12 cellular contexts compared by ENCODE assay signal in the genomic region with DNA sequence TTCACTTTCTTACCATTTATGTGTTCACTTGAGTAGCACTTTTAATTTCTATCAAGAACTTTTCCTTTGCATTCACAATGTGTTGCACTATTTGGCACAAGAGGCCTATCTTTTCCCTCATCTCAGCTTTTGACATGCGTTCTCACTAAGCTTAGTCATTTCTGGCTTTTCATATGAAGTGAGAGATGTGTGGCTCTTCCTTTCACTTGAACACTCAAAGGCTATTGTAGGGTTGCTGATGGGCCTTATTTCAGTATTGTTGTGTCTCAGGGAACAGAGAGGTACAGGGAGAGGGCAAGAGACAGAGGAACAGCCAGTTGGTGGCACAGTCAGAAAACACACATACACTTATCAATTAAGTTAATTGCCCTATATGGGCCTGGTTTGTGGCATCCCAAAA.
DNase-seq lines count a peak whose midpoint lies in the region; ATAC-seq and TF ChIP-seq lines count a peak whose summit lies in the region.
"Had no signal": no experiment of that assay in that cellular context is flagged by ENCODE, and none has a peak within 500 bp of the region (broad histone marks: within the 10 kb centered on the region; RNA-seq: fewer than 3 reads in every experiment).

No MANE protein-coding gene starts in this region.

- DNase-seq in NOMO-1 treated with DMSO at 0.1 percent for 48 hours (lab: John Stamatoyannopoulos, UW; ENCODE audit: unreplicated experiment) (no peak), RKO (ENCODE audit: low spot score) (no peak), erythroblast (lab: John Stamatoyannopoulos, UW) (no peak)
- no peak for DNase-seq in central memory CD4-positive, alpha-beta T cell
- DNase-seq: activated CD8-positive, alpha-beta memory T cell treated with anti-CD3 and anti-CD28 coated beads for 24 hours; C1 segment of cervical spinal cord; NCI-H82; uterus had no signal

- ATAC-seq in GM18505 (IDR thresholded peaks at IDR 0.05; ENCODE audit: unreplicated experiment) (peak; percentile 96), GM19351 (IDR thresholded peaks at IDR 0.05; ENCODE audit: unreplicated experiment) (peak; percentile 98), HG02759 (IDR thresholded peaks at IDR 0.05; ENCODE audit: unreplicated experiment) (peak; percentile 96), HG03442 (IDR thresholded peaks at IDR 0.05; ENCODE audit: unreplicated experiment) (peak; percentile 98)

- TF ChIP-seq POLR2A in GM18505 (IDR thresholded peaks at IDR 0.05; ENCODE audit: borderline replicate concordance, extremely low read depth, insufficient read depth, insufficient read length): no peak
- TF ChIP-seq POLR2A in erythroblast (IDR thresholded peaks at IDR 0.05; ENCODE audit: low read length): no peak
